8 cellular contexts compared by ENCODE assay signal in the genomic region with DNA sequence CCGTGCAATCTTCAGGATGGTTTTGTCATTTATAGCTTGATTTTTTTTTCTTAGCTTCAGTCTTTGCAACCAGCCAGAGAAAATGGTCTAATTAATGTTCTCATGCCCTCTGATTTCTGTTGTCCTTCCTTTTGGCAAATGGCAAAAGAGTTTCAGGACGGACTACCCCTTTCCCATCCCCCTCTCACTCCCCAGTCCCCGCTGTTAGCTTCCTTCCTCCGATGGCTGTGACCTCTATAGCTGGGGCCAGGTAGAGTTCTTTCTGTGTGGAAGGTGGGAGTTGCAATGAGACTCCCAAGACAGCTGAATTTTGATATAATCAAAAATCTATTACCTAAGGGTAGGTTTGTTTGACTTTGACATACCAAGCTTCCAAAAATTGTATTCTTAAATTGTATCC.
"Had no signal": no experiment of that assay in that cellular context is flagged by ENCODE, and none has a peak within 500 bp of the region (broad histone marks: within the 10 kb centered on the region; RNA-seq: fewer than 3 reads in every experiment).

No MANE protein-coding gene starts in this region.

- H3K4me3 ChIP-seq: GM12878 had no signal

- FAIRE-seq: G401.6, GM12878, GM12891, GM12892, GM18507, GM19239 had no signal

- DNase-seq: GDM1, GF-D8 had no signal

- ATAC-seq: GM12878 had no signal
